Comparison of ENCODE assay signal across 11 cellular contexts in the genomic region with DNA sequence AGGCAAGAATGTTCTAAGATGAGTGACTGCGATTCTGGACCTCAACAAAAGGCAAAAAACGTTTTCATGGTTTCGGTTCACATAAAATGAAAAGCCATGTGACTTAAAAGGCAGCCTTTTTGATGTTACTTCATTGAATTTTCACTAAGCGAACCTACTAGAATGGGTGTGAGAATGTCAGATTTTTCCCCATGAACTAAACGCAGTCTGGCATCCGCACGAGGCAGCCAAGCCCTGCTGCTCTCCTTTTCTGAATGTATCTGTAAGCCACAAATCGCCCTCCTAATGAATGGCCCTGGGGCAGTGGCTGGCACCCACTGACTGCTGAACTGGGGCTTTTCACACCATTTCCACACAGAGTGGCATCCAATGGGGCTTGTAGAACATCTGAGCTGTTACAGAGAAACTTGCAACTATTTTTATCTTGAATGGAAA. TPM values are rescaled to one million over a fixed set of nuclear protein-coding genes. Genes with fewer than 3 reads are reported as not detected.
DNase-seq lines count a peak whose midpoint lies in the region; ATAC-seq and TF ChIP-seq lines count a peak whose summit lies in the region.
"Had no signal": no experiment of that assay in that cellular context is flagged by ENCODE, and none has a peak within 500 bp of the region (broad histone marks: within the 10 kb centered on the region; RNA-seq: fewer than 3 reads in every experiment).

No MANE protein-coding gene starts in this region.

- ATAC-seq in HG02571 (IDR thresholded peaks at IDR 0.05; ENCODE audit: unreplicated experiment) = no peak
- ATAC-seq: activated CD4-positive, alpha-beta T cell treated with anti-CD3 and anti-CD28 coated beads for 36 hours had no signal

- H3K4me3 ChIP-seq in AG10803 (ENCODE audit: low read length) (no peak overlapping the region), adrenal gland (no peak overlapping the region), iPS-15b (ENCODE audit: low read depth, low read length) (no peak overlapping the region), lower leg skin (ENCODE audit: low read depth, poor library complexity, severe bottlenecking) (no peak overlapping the region)

- H3K27ac ChIP-seq in adrenal gland = peak overlapping the region; percentile 10 to 99 (median 93)

- H3K27me3 ChIP-seq in adrenal gland = no peaks in the 10 kb centered on the region
- H3K27me3 ChIP-seq in iPS-15b (ENCODE audit: control insufficient read depth, insufficient read depth, low read length) = no peaks in the 10 kb centered on the region
- H3K27me3 ChIP-seq: BE2C had no signal

- DNase-seq in AG10803 (ENCODE audit: low read depth) (peak; percentile 40), adrenal gland (no peak), retina (peak; percentile 44), NCI-H2107 treated with DMSO at 0.1 percent for 48 hours (lab: John Stamatoyannopoulos, UW; ENCODE audit: unreplicated experiment) (no peak), lower leg skin (ENCODE audit: low spot score in 2 of 2) (no peak), NCI-H1092 (lab: John Stamatoyannopoulos, UW) (no peak)
- DNase-seq: activated CD4-positive, alpha-beta T cell treated with anti-CD3 and anti-CD28 coated beads for 36 hours; BE2C; MM.1S had no signal

- no peaks in the 10 kb centered on the region for H3K9me3 ChIP-seq in adrenal gland (replicated peaks in 1 of 3)
- H3K9me3 ChIP-seq in iPS-15b (ENCODE audit: control insufficient read depth, insufficient read depth, low read length) = no peaks in the 10 kb centered on the region
- H3K9me3 ChIP-seq: BE2C had no signal

- peaks cover 0 to 12% of the 10 kb centered on the region in 2 donors for H3K36me3 ChIP-seq in adrenal gland (replicated peaks in 1 of 2)
- peaks cover 3% of the 10 kb centered on the region for H3K36me3 ChIP-seq in iPS-15b (ENCODE audit: control insufficient read depth, insufficient read depth, low read length)

- WGBS in adrenal gland, 4 donors = 77 to 86% (median 83%) methylated on average over 8 of the region's 8 CpGs
- 56 to 57% methylated on average over 8 of the region's 8 CpGs for WGBS in lower leg skin, 2 donors

- intact Hi-C loops in adrenal gland (cut with DNase I) (no loop called here), lower leg skin (cut with DNase I; ENCODE audit: low total_unique reads) (no loop called here)

- peaks cover 48 to 72% of the 10 kb centered on the region in 2 donors for H3K4me1 ChIP-seq in adrenal gland (replicated peaks in 1 of 2)
- no peaks in the 10 kb centered on the region for H3K4me1 ChIP-seq in iPS-15b (ENCODE audit: control insufficient read depth, insufficient read depth, low read length)

- no peak for TF ChIP-seq CTCF in AG10803 (conservative IDR thresholded peaks at IDR 0.05; ENCODE audit: low read length)
- TF ChIP-seq CTCF in adrenal gland (IDR thresholded peaks at IDR 0.05) = no peak
- TF ChIP-seq CTCF in lower leg skin (IDR thresholded peaks at IDR 0.05) = no peak

- H3K9ac ChIP-seq in iPS-15b (ENCODE audit: low read depth, low read length) = peak overlapping the region; percentile 42

- TF ChIP-seq POLR2A in adrenal gland (IDR thresholded peaks at IDR 0.05) (no peak), lower leg skin (IDR thresholded peaks at IDR 0.05) (no peak)

RNA-seq across cellular contexts. Expression of a gene that starts 29.6 kb away (rescaled TPM):
- 10 to 100 TPM; 16.8 to 58.1 (median 32.2) TPM for total RNA-seq in adrenal gland
- 10 to 100 TPM; 10.3 to 37.7 (median 12.8) TPM for polyA plus RNA-seq in adrenal gland
- 10 to 100 TPM; 18.7 to 22.4 (median 20.7) TPM for total RNA-seq in lower leg skin

Comparison
In these comparisons a context has a peak if more than half of its experiments do, and no peak if none do; other contexts are left out.
1. DNase-seq: peak in AG10803 (single experiment) and retina (single experiment); none in adrenal gland (0 of 7), NCI-H2107 treated with DMSO at 0.1 percent for 48 hours (single experiment), lower leg skin (0 of 2) and NCI-H1092 (single experiment).